ENCODE assay signal across 18 cellular contexts in genomic region chr9:77290373-77290772, GRCh38.
"Had no signal": no experiment of that assay in that cellular context is flagged by ENCODE, and none has a peak within 500 bp of the region (broad histone marks: within the 10 kb centered on the region; RNA-seq: fewer than 3 reads in every experiment).

No MANE protein-coding gene starts in this region.

- H3K27ac ChIP-seq: brain microvascular endothelial cell, dorsolateral prefrontal cortex, esophagus squamous epithelium, heart left ventricle, parathyroid adenoma, skin epidermis, stomach had no signal

- FAIRE-seq: frontal cortex, urothelium cell line had no signal

- ATAC-seq: activated T-helper 17 cell treated with anti-CD3 and anti-CD28 coated beads, Interleukin-2, amount 50 U/mL, for 72 hours; heart left ventricle; T-helper 17 cell had no signal

- DNase-seq: activated B cell treated with CpG ODN at 0.5 μM for 24 hours; activated CD4-positive, alpha-beta T cell treated with anti-CD3 and anti-CD28 coated beads, Interleukin-2, amount 10 ng/mL, durations not matched to agents 7 days and 5 days; activated CD8-positive, alpha-beta memory T cell treated with anti-CD3 and anti-CD28 coated beads for 24 hours; amniotic stem cell; brain microvascular endothelial cell; dorsolateral prefrontal cortex; esophagus squamous epithelium; heart left ventricle; islet precursor cell; stimulated activated CD4-positive, alpha-beta T cell treated with anti-CD3 and anti-CD28 coated beads, Interleukin-4, amount 100 ng/mL, for 4 hours; stomach; T-helper 17 cell had no signal

- H3K4me1 ChIP-seq: esophagus squamous epithelium, heart left ventricle, parathyroid adenoma, stomach had no signal

- H3K9ac ChIP-seq: parathyroid adenoma had no signal

- H3K27ac Mint-ChIP-seq: activated B cell treated with CpG ODN at 0.5 μM for 24 hours; activated CD4-positive, alpha-beta T cell treated with anti-CD3 and anti-CD28 coated beads, Interleukin-2, amount 10 ng/mL, durations not matched to agents 7 days and 5 days; activated naive CD4-positive, alpha-beta T cell treated with anti-CD3 and anti-CD28 coated beads, Interleukin-2, amount 50 U/mL, for 24 hours; activated T-helper 17 cell treated with anti-CD3 and anti-CD28 coated beads, Interleukin-2, amount 50 U/mL, for 72 hours; T-helper 17 cell had no signal

- H3K27me3 Mint-ChIP-seq: activated B cell treated with CpG ODN at 0.5 μM for 24 hours; activated CD4-positive, alpha-beta T cell treated with anti-CD3 and anti-CD28 coated beads, Interleukin-2, amount 10 ng/mL, durations not matched to agents 7 days and 5 days; activated naive CD4-positive, alpha-beta T cell treated with anti-CD3 and anti-CD28 coated beads, Interleukin-2, amount 50 U/mL, for 24 hours; activated T-helper 17 cell treated with anti-CD3 and anti-CD28 coated beads, Interleukin-2, amount 50 U/mL, for 72 hours; T-helper 17 cell had no signal

- H3K4me3 ChIP-seq: dorsolateral prefrontal cortex, esophagus squamous epithelium, heart left ventricle, skin epidermis, stomach had no signal

- H3K4me3 Mint-ChIP-seq: activated B cell treated with CpG ODN at 0.5 μM for 24 hours; activated CD4-positive, alpha-beta T cell treated with anti-CD3 and anti-CD28 coated beads, Interleukin-2, amount 10 ng/mL, durations not matched to agents 7 days and 5 days; activated naive CD4-positive, alpha-beta T cell treated with anti-CD3 and anti-CD28 coated beads, Interleukin-2, amount 50 U/mL, for 24 hours; activated T-helper 17 cell treated with anti-CD3 and anti-CD28 coated beads, Interleukin-2, amount 50 U/mL, for 72 hours; T-helper 17 cell had no signal

- H3K27me3 ChIP-seq: brain microvascular endothelial cell, dorsolateral prefrontal cortex, esophagus squamous epithelium, heart left ventricle, stomach had no signal

- H3K36me3 ChIP-seq: brain microvascular endothelial cell had no signal

- H3K4me1 Mint-ChIP-seq: activated B cell treated with CpG ODN at 0.5 μM for 24 hours; activated naive CD4-positive, alpha-beta T cell treated with anti-CD3 and anti-CD28 coated beads, Interleukin-2, amount 50 U/mL, for 24 hours; activated T-helper 17 cell treated with anti-CD3 and anti-CD28 coated beads, Interleukin-2, amount 50 U/mL, for 72 hours had no signal
